1 cellular context compared by ENCODE assay signal in the genomic region with DNA sequence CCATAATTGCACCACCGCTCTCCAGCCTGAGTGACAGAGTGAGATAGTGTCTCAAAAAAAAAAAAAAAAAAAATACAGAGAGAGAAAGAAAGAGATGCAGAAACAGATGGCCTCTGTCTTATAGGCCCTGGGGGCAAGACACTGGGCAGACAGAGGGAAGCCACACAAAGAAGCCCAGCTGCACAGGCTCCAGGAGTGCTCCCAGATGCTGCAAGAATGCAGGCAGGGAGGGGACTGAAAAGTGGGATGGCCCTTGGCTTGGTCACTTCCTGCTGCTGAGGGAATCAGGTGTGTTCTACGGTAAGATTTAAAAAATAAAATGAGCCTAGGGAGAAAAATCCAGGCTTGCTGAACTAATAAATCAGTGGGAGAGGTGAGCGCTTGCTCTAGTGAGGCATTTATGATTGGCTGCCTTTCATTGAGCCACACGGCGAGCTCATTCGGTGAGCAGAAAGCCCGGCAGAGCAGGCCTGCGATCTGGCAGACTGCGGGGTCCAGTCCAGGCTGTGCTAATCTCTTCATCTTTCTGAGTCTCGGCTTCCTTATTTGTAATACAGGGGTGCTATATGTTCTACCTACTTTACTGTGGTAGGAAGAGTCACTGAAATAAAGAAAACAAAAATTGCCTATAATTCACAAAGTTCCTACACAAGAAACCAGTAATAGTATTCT.
TF ChIP-seq lines count a peak whose summit lies in the region.

No MANE protein-coding gene starts in this region.

TF ChIP-seq in GM23338, 12 proteins besides CTCF, POLR2A, EP300 and RAD21 (continued from another document):
- TF ChIP-seq ETS1 (IDR thresholded peaks at IDR 0.05) (no peak), EZH2phosphoT487 (IDR thresholded peaks at IDR 0.05; ENCODE audit: unreplicated experiment) (no peak), NANOG (IDR thresholded peaks at IDR 0.05; ENCODE audit: borderline replicate concordance) (no peak), ZNF114 (CRISPR knock-in tag; IDR thresholded peaks at IDR 0.05) (no peak)
